ENCODE assay signal across 13 cellular contexts in the genomic region with DNA sequence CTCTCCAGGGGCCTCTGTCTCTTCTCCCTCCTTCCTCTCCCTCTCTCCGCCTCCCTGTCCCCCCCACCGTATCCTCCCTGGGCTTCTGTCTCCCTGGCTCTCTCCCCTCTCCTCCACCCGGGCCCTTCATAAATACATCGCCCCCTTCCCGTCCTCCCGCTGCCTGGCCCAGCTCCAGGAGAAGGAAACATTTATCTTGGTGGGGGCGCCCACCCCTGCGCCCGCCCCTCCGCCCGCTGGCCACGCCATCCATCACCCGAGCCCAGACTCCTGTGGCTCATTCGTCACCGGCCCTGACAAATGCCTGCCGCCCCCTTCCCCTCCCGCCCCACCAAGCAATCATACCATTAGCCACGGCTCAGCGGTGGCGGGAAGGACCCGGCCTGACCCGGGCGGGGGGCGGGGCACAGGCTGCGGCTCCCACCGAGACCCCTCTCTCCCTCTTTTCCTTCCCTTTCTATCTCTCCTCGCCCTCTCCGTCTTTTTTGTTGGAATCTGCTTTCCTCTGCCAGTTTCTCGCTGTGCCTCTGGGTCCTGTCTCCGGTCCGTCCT. TPM values are rescaled to one million over a fixed set of nuclear protein-coding genes. Genes with fewer than 3 reads are reported as not detected.
DNase-seq lines count a peak whose midpoint lies in the region; TF ChIP-seq lines count a peak whose summit lies in the region.
"Had no signal": no experiment of that assay in that cellular context is flagged by ENCODE, and none has a peak within 500 bp of the region (broad histone marks: within the 10 kb centered on the region; RNA-seq: fewer than 3 reads in every experiment).

No MANE protein-coding gene starts in this region.

- H3K4me1 ChIP-seq in HUES6 (ENCODE audit: control insufficient read depth, insufficient read depth, low read length) (peaks cover 42% of the 10 kb centered on the region), Peyer's patch (peaks cover 0 to 6% (median 1%) of the 10 kb centered on the region in 4 donors)
- H3K4me1 ChIP-seq: foreskin keratinocyte, psoas muscle had no signal

- no peak for TF ChIP-seq POLR2A in Peyer's patch (IDR thresholded peaks at IDR 0.05)

- H3K27me3 ChIP-seq in HUES6 (ENCODE audit: control insufficient read depth, insufficient read depth, low read length) (peaks cover 67% of the 10 kb centered on the region), Peyer's patch (peaks cover 0 to 36% of the 10 kb centered on the region in 2 donors)

- peaks cover 87% of the 10 kb centered on the region for H3K27me3 Mint-ChIP-seq in nephron progenitor cell (ENCODE audit: low read depth, poor library complexity)

- peaks cover 64% of the 10 kb centered on the region for H3K4me1 Mint-ChIP-seq in nephron progenitor cell

- peak overlapping the region; percentile 76 for H3K4me3 ChIP-seq in HUES6 (ENCODE audit: low read depth, low read length)
- no peak overlapping the region for H3K4me3 ChIP-seq in Peyer's patch
- H3K4me3 ChIP-seq: psoas muscle had no signal

- no peaks in the 10 kb centered on the region for H3K36me3 Mint-ChIP-seq in nephron progenitor cell (ENCODE audit: low read depth)
- H3K36me3 Mint-ChIP-seq: T-cell had no signal

- H3K9me3 ChIP-seq in HUES6 (ENCODE audit: control insufficient read depth, insufficient read depth, low read depth, low read length) (no peaks in the 10 kb centered on the region), Peyer's patch (no peaks in the 10 kb centered on the region)
- H3K9me3 ChIP-seq: psoas muscle had no signal

- H3K27ac ChIP-seq in HUES6 (ENCODE audit: low read depth, low read length), result no peak overlapping the region
- no peak overlapping the region for H3K27ac ChIP-seq in Peyer's patch
- H3K27ac ChIP-seq: foreskin keratinocyte, psoas muscle had no signal

- peak overlapping the region; percentile 57 for H3K27ac Mint-ChIP-seq in nephron progenitor cell
- H3K27ac Mint-ChIP-seq: T-cell had no signal

- H3K4me3 Mint-ChIP-seq in nephron progenitor cell, result peak overlapping the region; percentile 79

- H3K36me3 ChIP-seq in HUES6 (ENCODE audit: control insufficient read depth, insufficient read depth, low read length) (no peaks in the 10 kb centered on the region), Peyer's patch (no peaks in the 10 kb centered on the region)

- H3K9ac ChIP-seq in HUES6 (ENCODE audit: low read length), result no peak overlapping the region

- peak; percentile 38 for DNase-seq in DMS79 treated with DMSO at 0.1 percent for 48 hours (lab: John Stamatoyannopoulos, UW)
- peak; percentile 66 for DNase-seq in astrocyte of the hippocampus (ENCODE audit: low read depth, low spot score)
- DNase-seq in nephron progenitor cell, result peak; percentile 85
- no peak for DNase-seq in Peyer's patch
- DNase-seq in pons (ENCODE audit: low spot score), result no peak
- no peak for DNase-seq in ACHN
- no peak for DNase-seq in activated gamma-delta T cell (lab: John Stamatoyannopoulos, UW)
- DNase-seq: activated CD4-positive, alpha-beta T cell treated with anti-CD3 and anti-CD28 coated beads, Interleukin-2, amount 50 U/mL, for 4 hours; foreskin keratinocyte; psoas muscle; T-cell had no signal

- in situ Hi-C loops in ACHN (cut with HindIII; ENCODE audit: low pct_ligation_motif_present, low pct_unique_long_range_greater_than_20kb, low sequenced_read_pairs), result no loop called here

- TF ChIP-seq CTCF in nephron progenitor cell (IDR thresholded peaks at IDR 0.05) (no peak), Peyer's patch (IDR thresholded peaks at IDR 0.05) (no peak)

- no peaks in the 10 kb centered on the region for H3K9me3 Mint-ChIP-seq in nephron progenitor cell
- H3K9me3 Mint-ChIP-seq: T-cell had no signal

RNA-seq across cellular contexts. Expression of a gene that starts 2.6 kb away (rescaled TPM):
- 10 to 100 TPM in 2 of 4 donors, 1 to 10 TPM in 2; 1.6 to 18.2 (median 10.2) TPM for total RNA-seq in Peyer's patch

RNA-seq across cellular contexts. Expression of a gene that starts 49.8 kb away (rescaled TPM):
- total RNA-seq in Peyer's patch, result under 1 TPM in 2 of 4 donors, not detected in 2; 0.53 to 0.85 TPM
- total RNA-seq: dermis microvascular lymphatic vessel endothelial cell, T-cell had no signal

Comparison
In these comparisons a context has a peak if more than half of its experiments do, and no peak if none do; other contexts are left out.
1. DNase-seq: peak in DMS79 treated with DMSO at 0.1 percent for 48 hours (single experiment), astrocyte of the hippocampus (single experiment) and nephron progenitor cell (single experiment); none in Peyer's patch (0 of 3), pons (single experiment), ACHN (single experiment) and activated gamma-delta T cell (single experiment).